ENCODE assay signal across 8 cellular contexts in genomic region chr7:3673524-3673923, GRCh38.
DNase-seq lines count a peak whose midpoint lies in the region; ATAC-seq and TF ChIP-seq lines count a peak whose summit lies in the region.

No MANE protein-coding gene starts in this region.

- H3K27ac Mint-ChIP-seq in Calu3 (ENCODE audit: unreplicated experiment): no peak overlapping the region
- H3K27ac Mint-ChIP-seq in stimulated activated effector memory CD8-positive, alpha-beta T cell treated with anti-CD3 and anti-CD28 coated beads, Interleukin-12 subunit alpha, Interleukin-12 subunit beta, amount 100 ng/mL, for 72 hours: no peak overlapping the region

- no peak overlapping the region for H3K4me3 Mint-ChIP-seq in Calu3 (ENCODE audit: low read depth, unreplicated experiment)
- no peak overlapping the region for H3K4me3 Mint-ChIP-seq in stimulated activated effector memory CD8-positive, alpha-beta T cell treated with anti-CD3 and anti-CD28 coated beads, Interleukin-12 subunit alpha, Interleukin-12 subunit beta, amount 100 ng/mL, for 72 hours

- CTCF ChIA-PET in Calu3 (lab: Charles Lee): interaction anchor here (0.7 to 1.6 kb wide), 5 partner anchors 9 to 808 kb away, joined by 3 to 5 read pairs (median 3); no protein-coding TSS in a partner anchor

- H3K4me1 Mint-ChIP-seq in Calu3 (ENCODE audit: low read depth, unreplicated experiment): no peaks in the 10 kb centered on the region
- H3K4me1 Mint-ChIP-seq in stimulated activated effector memory CD8-positive, alpha-beta T cell treated with anti-CD3 and anti-CD28 coated beads, Interleukin-12 subunit alpha, Interleukin-12 subunit beta, amount 100 ng/mL, for 72 hours: no peaks in the 10 kb centered on the region

- intact Hi-C loops in Calu3 (cut with micrococcal nuclease; ENCODE audit: unreplicated experiment): loop anchor here (10.0 kb wide), 1 partner anchor 369 kb away; the partner anchor contains the start of gene SDK1

- peaks cover 2% of the 10 kb centered on the region for H3K9me3 Mint-ChIP-seq in Calu3 (ENCODE audit: low read depth, unreplicated experiment)
- H3K9me3 Mint-ChIP-seq in stimulated activated effector memory CD8-positive, alpha-beta T cell treated with anti-CD3 and anti-CD28 coated beads, Interleukin-12 subunit alpha, Interleukin-12 subunit beta, amount 100 ng/mL, for 72 hours: no peaks in the 10 kb centered on the region

- no TSS peak for BruUV-seq in Calu3 (replicated peaks; lab: Mats Ljungman, UMichigan)

- peak; percentile 39 for TF ChIP-seq CTCF in Calu3 (IDR thresholded peaks at IDR 0.05; ENCODE audit: unreplicated experiment)

- DNase-seq in Calu3 (peak; percentile 66), NCI-H69 (lab: John Stamatoyannopoulos, UW) (peak; percentile 67), iris pigment epithelial cell (ENCODE audit: low read depth) (peak; percentile 12), NCI-H2196 treated with DMSO at 0.1 percent for 48 hours (lab: John Stamatoyannopoulos, UW; ENCODE audit: unreplicated experiment) (no peak)
- peak; percentile 81 for DNase-seq in activated effector memory CD4-positive, alpha-beta T cell treated with anti-CD3 and anti-CD28 coated beads, Interleukin-2, amount 50 U/mL, for 16 hours
- peak; percentile 7 to 55 for DNase-seq in stimulated activated effector memory CD8-positive, alpha-beta T cell treated with anti-CD3 and anti-CD28 coated beads, Interleukin-12 subunit alpha, Interleukin-12 subunit beta, amount 100 ng/mL, for 72 hours (ENCODE audit: low spot score in 2 of 2)

- H3K36me3 Mint-ChIP-seq in Calu3 (ENCODE audit: insufficient read depth, unreplicated experiment): no peaks in the 10 kb centered on the region
- no peaks in the 10 kb centered on the region for H3K36me3 Mint-ChIP-seq in stimulated activated effector memory CD8-positive, alpha-beta T cell treated with anti-CD3 and anti-CD28 coated beads, Interleukin-12 subunit alpha, Interleukin-12 subunit beta, amount 100 ng/mL, for 72 hours

- ATAC-seq in stimulated activated effector memory CD8-positive, alpha-beta T cell treated with anti-CD3 and anti-CD28 coated beads, Interleukin-12 subunit alpha, Interleukin-12 subunit beta, amount 100 ng/mL, for 72 hours: no peak
- ATAC-seq in GM19328 (IDR thresholded peaks at IDR 0.05; ENCODE audit: unreplicated experiment) (no peak), GM18867 (IDR thresholded peaks at IDR 0.05; ENCODE audit: unreplicated experiment) (no peak)

- H3K27me3 Mint-ChIP-seq in Calu3 (ENCODE audit: unreplicated experiment): no peaks in the 10 kb centered on the region
